Comparison of ENCODE assay signal across 24 cellular contexts in the genomic region with DNA sequence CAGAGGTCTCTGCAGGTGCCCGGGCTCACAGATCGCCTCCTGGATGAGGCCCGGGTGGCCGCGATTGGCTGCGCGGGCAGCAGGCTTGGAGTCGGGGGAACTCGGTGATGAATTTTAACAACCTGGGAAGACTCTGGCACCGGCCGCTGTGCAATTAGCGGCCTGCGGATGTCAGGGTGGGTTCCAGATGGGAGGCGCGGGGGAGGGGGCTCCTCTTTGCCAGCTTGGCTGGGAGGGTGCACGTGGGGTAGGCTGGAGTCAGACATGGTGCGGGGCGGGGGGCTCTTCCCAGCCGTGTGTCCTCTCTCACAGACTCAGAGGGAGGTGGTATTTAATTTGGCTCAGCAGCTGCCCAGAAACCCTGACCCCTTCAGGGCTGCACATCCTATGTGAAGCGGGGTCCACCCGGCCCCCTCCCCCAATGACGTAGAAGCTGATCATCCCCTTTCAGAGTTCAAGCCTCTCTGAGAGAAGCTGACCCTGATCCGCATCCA.
DNase-seq lines count a peak whose midpoint lies in the region; ATAC-seq lines count a peak whose summit lies in the region.
"Had no signal": no experiment of that assay in that cellular context is flagged by ENCODE, and none has a peak within 500 bp of the region (broad histone marks: within the 10 kb centered on the region; RNA-seq: fewer than 3 reads in every experiment).

No MANE protein-coding gene starts in this region.

- peaks cover 43% of the 10 kb centered on the region for H3K27me3 Mint-ChIP-seq in activated T-cell treated with anti-CD3 and anti-CD28 coated beads, Interleukin-2, amount 50 U/mL, for 4 hours (ENCODE audit: low read depth)

- H3K9me3 Mint-ChIP-seq in activated T-cell treated with anti-CD3 and anti-CD28 coated beads, Interleukin-2, amount 50 U/mL, for 4 hours = no peaks in the 10 kb centered on the region
- H3K9me3 Mint-ChIP-seq: CD4-positive, alpha-beta memory T cell had no signal

- no peak for ATAC-seq in activated T-cell treated with anti-CD3 and anti-CD28 coated beads, Interleukin-2, amount 50 U/mL, for 4 hours
- ATAC-seq: activated CD4-positive, alpha-beta T cell treated with anti-CD3 and anti-CD28 coated beads for 36 hours; stimulated activated memory B cell treated with anti-CD40 and anti-IgM and Interleukin-4, amounts not matched to agents 10 μg/mL and 1 μg/mL and 100 μg/mL, for 72 hours; T-helper 17 cell had no signal

- peaks cover 5% of the 10 kb centered on the region for H3K4me1 Mint-ChIP-seq in activated T-cell treated with anti-CD3 and anti-CD28 coated beads, Interleukin-2, amount 50 U/mL, for 4 hours (ENCODE audit: low read depth)

- DNase-seq in NCI-H2227 (lab: John Stamatoyannopoulos, UW; ENCODE audit: unreplicated experiment) = peak; percentile 35
- DNase-seq in NCI-H2227 treated with DMSO at 0.1 percent for 48 hours (lab: John Stamatoyannopoulos, UW) = no peak
- DNase-seq in NCI-H524 treated with DMSO at 0.1 percent for 48 hours (lab: John Stamatoyannopoulos, UW) = peak; percentile 25
- peak; percentile 34 for DNase-seq in left kidney (ENCODE audit: low read depth, low spot score)
- DNase-seq in retina = peak; percentile 76
- no peak for DNase-seq in activated T-cell treated with anti-CD3 and anti-CD28 coated beads, Interleukin-2, amount 50 U/mL, for 4 hours
- DNase-seq in activated CD4-positive, alpha-beta T cell treated with anti-CD3 and anti-CD28 coated beads for 48 hours = no peak
- DNase-seq in NCI-H2107 treated with DMSO at 0.1 percent for 48 hours (lab: John Stamatoyannopoulos, UW; ENCODE audit: unreplicated experiment) = no peak
- DNase-seq: activated CD4-positive, alpha-beta T cell treated with anti-CD3 and anti-CD28 coated beads for 36 hours; activated naive CD4-positive, alpha-beta T cell; activated T-cell treated with anti-CD3 and anti-CD28 coated beads, Interleukin-2, amount 50 U/mL, for 48 hours; adrenal gland; AML-193; brain microvascular endothelial cell; CD4-positive, alpha-beta memory T cell; effector CD8-positive, alpha-beta T cell; foreskin fibroblast; hypothalamus; IMR-90; mammary epithelial cell; NCI-H1105; stimulated activated CD4-positive, alpha-beta T cell treated with anti-CD3 and anti-CD28 coated beads, Interleukin-2, amount 100 ng/mL, for 48 hours had no signal

- H3K36me3 Mint-ChIP-seq in activated T-cell treated with anti-CD3 and anti-CD28 coated beads, Interleukin-2, amount 50 U/mL, for 4 hours (ENCODE audit: insufficient read depth) = no peaks in the 10 kb centered on the region
- H3K36me3 Mint-ChIP-seq: CD4-positive, alpha-beta memory T cell; stimulated activated memory B cell treated with anti-CD40 and anti-IgM and Interleukin-4, amounts not matched to agents 10 μg/mL and 1 μg/mL and 100 μg/mL, for 72 hours had no signal

- no peak overlapping the region for H3K4me3 Mint-ChIP-seq in activated T-cell treated with anti-CD3 and anti-CD28 coated beads, Interleukin-2, amount 50 U/mL, for 4 hours
- H3K4me3 Mint-ChIP-seq: activated CD4-positive, alpha-beta T cell treated with anti-CD3 and anti-CD28 coated beads for 36 hours; CD4-positive, alpha-beta memory T cell; stimulated activated memory B cell treated with anti-CD40 and anti-IgM and Interleukin-4, amounts not matched to agents 10 μg/mL and 1 μg/mL and 100 μg/mL, for 72 hours; T-helper 17 cell had no signal

Comparison
In these comparisons a context has a peak if more than half of its experiments do, and no peak if none do; other contexts are left out.
1. DNase-seq: peak in NCI-H2227 (single experiment), NCI-H524 treated with DMSO at 0.1 percent for 48 hours (single experiment), left kidney (single experiment) and retina (single experiment); none in NCI-H2227 treated with DMSO at 0.1 percent for 48 hours (single experiment), activated T-cell treated with anti-CD3 and anti-CD28 coated beads, Interleukin-2, amount 50 U/mL, for 4 hours (single experiment), activated CD4-positive, alpha-beta T cell treated with anti-CD3 and anti-CD28 coated beads for 48 hours (single experiment) and NCI-H2107 treated with DMSO at 0.1 percent for 48 hours (single experiment).